ENCODE assay signal across 17 cellular contexts in the genomic region with DNA sequence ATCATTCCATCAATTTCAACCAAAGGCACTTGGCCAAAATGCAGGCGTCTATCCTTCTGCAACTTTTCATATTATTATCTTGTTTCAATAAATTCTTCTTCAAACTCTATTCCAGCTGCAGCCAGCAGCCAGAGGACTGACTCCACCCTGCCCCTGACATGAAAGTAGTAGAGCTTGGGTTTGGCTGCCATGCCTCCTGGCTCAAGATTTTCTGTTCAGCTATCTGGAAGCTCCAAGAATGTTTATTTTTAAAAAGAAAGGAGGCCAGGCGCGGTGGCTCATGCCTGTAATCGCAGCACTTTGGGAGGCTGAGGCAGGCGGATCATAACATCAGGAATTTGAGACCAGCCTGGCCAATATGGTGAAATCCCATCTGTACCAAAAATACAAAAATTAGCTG. TPM values are rescaled to one million over a fixed set of nuclear protein-coding genes. Genes with fewer than 3 reads are reported as not detected.
DNase-seq lines count a peak whose midpoint lies in the region; TF ChIP-seq lines count a peak whose summit lies in the region.
"Had no signal": no experiment of that assay in that cellular context is flagged by ENCODE, and none has a peak within 500 bp of the region (broad histone marks: within the 10 kb centered on the region; RNA-seq: fewer than 3 reads in every experiment).

No MANE protein-coding gene starts in this region.

- peaks cover 16% of the 10 kb centered on the region for H3K4me1 ChIP-seq in GM23248 (ENCODE audit: insufficient read depth)

- H2AFZ ChIP-seq in GM23248 = no peak overlapping the region

- H3K79me2 ChIP-seq in GM23248 (ENCODE audit: insufficient read depth) = no peaks in the 10 kb centered on the region

- TF ChIP-seq CTCF in fibroblast of the aortic adventitia (IDR thresholded peaks at IDR 0.05; ENCODE audit: insufficient read depth, low read length) = no peak

- DNase-seq in GM23248 (peak; percentile 0), fibroblast of the aortic adventitia (ENCODE audit: low read depth) (peak; percentile 71), COLO668 (lab: John Stamatoyannopoulos, UW; ENCODE audit: unreplicated experiment) (no peak), islet precursor cell (no peak), DMS153 treated with DMSO at 0.1 percent for 48 hours (lab: John Stamatoyannopoulos, UW; ENCODE audit: unreplicated experiment) (no peak)
- DNase-seq: 8988T; ACHN; AML-193; CD4-positive, alpha-beta T cell; CD8-positive, alpha-beta T cell; COR-L47; DMS 273 treated with DMSO at 0.1 percent for 48 hours; DMS153; DMS79 treated with DMSO at 0.1 percent for 48 hours; GF-D8 had no signal

- peaks cover 7% of the 10 kb centered on the region; the same call in 1 of the 2 replicates for H3F3A ChIP-seq in GM23248 (ENCODE audit: insufficient read depth)

- H3K9ac ChIP-seq in GM23248 = no peak overlapping the region
- H3K9ac ChIP-seq: BLaER1 treated with 17β-estradiol and CSF1 and Interleukin-3, amounts not matched to agents 10 nM and 100 nM had no signal

- in situ Hi-C loops in GM23248 (cut with MboI) = loop anchor here (25.0 kb wide), 1 partner anchor 401 kb away; a partner anchor contains a TSS

- 13 to 15% methylated on average over 5 of the region's 5 CpGs for WGBS in GM23248 (ENCODE audit: low coverage in 1 of 2, low lambda C conversion rate in 2 of 2, missing lambda C conversion rate in 2 of 2), 2 experiments

- H3K36me3 ChIP-seq in GM23248 (ENCODE audit: low read depth) = no peaks in the 10 kb centered on the region
- H3K36me3 ChIP-seq: BLaER1 treated with 17β-estradiol and CSF1 and Interleukin-3, amounts not matched to agents 10 nM and 100 nM had no signal

- H3K4me3 ChIP-seq in GM23248 = no peak overlapping the region
- no peak overlapping the region for H3K4me3 ChIP-seq in fibroblast of the aortic adventitia (ENCODE audit: low read depth, low read length)
- H3K4me3 ChIP-seq: BLaER1 treated with 17β-estradiol and CSF1 and Interleukin-3, amounts not matched to agents 10 nM and 100 nM had no signal

- no peak overlapping the region for H3K27ac ChIP-seq in GM23248
- H3K27ac ChIP-seq: BLaER1 treated with 17β-estradiol and CSF1 and Interleukin-3, amounts not matched to agents 10 nM and 100 nM; C4-2B had no signal

- H3K9me3 ChIP-seq in GM23248 (ENCODE audit: low read depth) = no peaks in the 10 kb centered on the region
- H3K9me3 ChIP-seq: BLaER1 treated with 17β-estradiol and CSF1 and Interleukin-3, amounts not matched to agents 10 nM and 100 nM had no signal

- no peaks in the 10 kb centered on the region for H3K9me2 ChIP-seq in GM23248 (ENCODE audit: insufficient read depth)

- no peaks in the 10 kb centered on the region for H4K20me1 ChIP-seq in GM23248 (ENCODE audit: insufficient read depth)
- H4K20me1 ChIP-seq: BLaER1 treated with 17β-estradiol and CSF1 and Interleukin-3, amounts not matched to agents 10 nM and 100 nM had no signal

- no peak overlapping the region for H3K4me2 ChIP-seq in GM23248 (ENCODE audit: unreplicated experiment)
- H3K4me2 ChIP-seq: BLaER1 treated with 17β-estradiol and CSF1 and Interleukin-3, amounts not matched to agents 10 nM and 100 nM had no signal

- H3K27me3 ChIP-seq in GM23248 (replicated peaks; ENCODE audit: insufficient read depth) = no peaks in the 10 kb centered on the region
- H3K27me3 ChIP-seq: BLaER1 treated with 17β-estradiol and CSF1 and Interleukin-3, amounts not matched to agents 10 nM and 100 nM had no signal

RNA-seq across cellular contexts. Expression of a gene that starts 4.9 kb away (rescaled TPM):
- total RNA-seq in GM23248 (2014; rRNA removed; shearing (Covaris generic)) = 0.43 and 0.89 TPM in 2 replicates
- 0.29 and 0.40 TPM in 2 replicates for polyA plus RNA-seq in GM23248 (2016; fragmentation: Nextera tagmentation; extraction: Ambion mirVana)
- 2.6 and 2.7 TPM in 2 replicates for total RNA-seq in fibroblast of the aortic adventitia (ENCODE audit: low replicate concordance)
- total RNA-seq: CD4-positive, alpha-beta T cell; CD8-positive, alpha-beta T cell had no signal

Comparison
In these comparisons a context has a peak if more than half of its experiments do, and no peak if none do; other contexts are left out.
1. DNase-seq: peak in GM23248 (single experiment) and fibroblast of the aortic adventitia (single experiment); none in COLO668 (single experiment), islet precursor cell (single experiment) and DMS153 treated with DMSO at 0.1 percent for 48 hours (single experiment).